In the genomic region with DNA sequence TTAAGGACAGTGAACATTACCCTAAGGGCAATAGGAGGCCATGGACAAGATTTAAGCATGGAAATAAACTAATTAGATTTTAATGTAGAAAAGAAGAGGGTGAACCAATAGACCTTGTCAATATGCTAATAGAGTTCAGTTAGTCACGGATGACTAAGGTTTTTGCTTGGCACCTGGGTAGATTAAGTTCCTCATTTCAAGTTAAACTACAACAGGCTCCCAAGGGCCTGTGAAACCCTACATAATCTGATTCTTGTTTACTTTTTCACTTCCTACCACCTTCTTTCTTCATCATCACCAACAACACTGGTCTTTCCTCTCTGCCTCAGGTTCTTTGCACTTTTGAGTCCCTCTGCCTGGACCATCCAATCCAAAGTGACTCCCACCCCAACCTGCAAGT, we compare ENCODE assay signal across 10 cellular contexts. TPM values are rescaled to one million over a fixed set of nuclear protein-coding genes. Genes with fewer than 3 reads are reported as not detected.
DNase-seq lines count a peak whose midpoint lies in the region; ATAC-seq and TF ChIP-seq lines count a peak whose summit lies in the region.
"Had no signal": no experiment of that assay in that cellular context is flagged by ENCODE, and none has a peak within 500 bp of the region (broad histone marks: within the 10 kb centered on the region; RNA-seq: fewer than 3 reads in every experiment).

No MANE protein-coding gene starts in this region.

- no peaks in the 10 kb centered on the region for H3K36me3 ChIP-seq in mucosa of descending colon (ENCODE audit: low read depth)

- intact Hi-C loops in mucosa of descending colon (cut with DNase I, micrococcal nuclease) = no loop called here

- DNase-seq in activated CD4-positive, CD25-positive, alpha-beta regulatory T cell (lab: John Stamatoyannopoulos, UW) = no peak
- DNase-seq in NAMALWA (ENCODE audit: low spot score) = peak; percentile 91
- DNase-seq in mucosa of descending colon = no peak
- DNase-seq in amniotic stem cell (lab: John Stamatoyannopoulos, UW) = no peak
- DNase-seq in CD1c-positive myeloid dendritic cell (ENCODE audit: extremely low spot score) = no peak
- no peak for DNase-seq in SHP77 (lab: John Stamatoyannopoulos, UW)
- DNase-seq: Kasumi-1; stimulated activated naive CD8-positive, alpha-beta T cell treated with anti-CD3 and anti-CD28 coated beads, Interleukin-15, amount 100 ng/mL, for 72 hours had no signal

- no peaks in the 10 kb centered on the region for H3K4me1 ChIP-seq in mucosa of descending colon (ENCODE audit: low read depth)

- TF ChIP-seq CTCF in mucosa of descending colon (IDR thresholded peaks at IDR 0.05) = no peak

- ATAC-seq in activated CD4-positive, CD25-positive, alpha-beta regulatory T cell treated with anti-CD3 and anti-CD28 coated beads, Interleukin-2, amount 50 U/mL, for 24 hours = peak; percentile 45 to 49
- ATAC-seq in GM21825 (IDR thresholded peaks at IDR 0.05; ENCODE audit: unreplicated experiment) (peak; percentile 60), mucosa of descending colon (peak; percentile 58)

- H3K9me3 ChIP-seq in mucosa of descending colon = no peaks in the 10 kb centered on the region

- no peak overlapping the region for H3K4me3 ChIP-seq in mucosa of descending colon

RNA-seq across cellular contexts. Expression of a gene that starts 14.8 kb away (rescaled TPM):
- total RNA-seq in mucosa of descending colon = 10 to 100 TPM; 17.4 to 23.0 (median 22.9) TPM

RNA-seq across cellular contexts. Expression of a gene that starts 20.5 kb away (rescaled TPM):
- total RNA-seq in mucosa of descending colon = 1 to 10 TPM; 3.1 to 4.9 (median 3.7) TPM
